Comparison of ENCODE assay signal across 35 cellular contexts in genomic region chr9:86449246-86449645, GRCh38.
"Had no signal": no experiment of that assay in that cellular context is flagged by ENCODE, and none has a peak within 500 bp of the region (broad histone marks: within the 10 kb centered on the region; RNA-seq: fewer than 3 reads in every experiment).

No MANE protein-coding gene starts in this region.

- H3K36me3 ChIP-seq: MG63 had no signal

- DNase-seq: Karpas-422, Kasumi-1, MG63, MM.1S, MV-4-11, NCI-H1048, NCI-H1092, NCI-H1092 treated with DMSO at 0.1 percent for 48 hours, NCI-H1105, NCI-H1105 treated with DMSO at 0.1 percent for 48 hours, NCI-H1417, NCI-H1417 treated with DMSO at 0.1 percent for 48 hours, NCI-H1436, NCI-H1436 treated with DMSO at 0.1 percent for 48 hours, NCI-H146, NCI-H1694, NCI-H1694 treated with DMSO at 0.1 percent for 48 hours, NCI-H187, NCI-H187 treated with DMSO at 0.1 percent for 48 hours, NCI-H1930, NCI-H2029, NCI-H2029 treated with DMSO at 0.1 percent for 48 hours, NCI-H2081, NCI-H2081 treated with DMSO at 0.1 percent for 48 hours, NCI-H2107, NCI-H2171, NCI-H2171 treated with DMSO at 0.1 percent for 48 hours, NCI-H2227 treated with DMSO at 0.1 percent for 48 hours, NCI-H226, NCI-H345, NCI-H446, NCI-H446 treated with DMSO at 0.1 percent for 48 hours, NCI-H510A, NCI-H510A treated with DMSO at 0.1 percent for 48 hours, NCI-H524 had no signal

- H3K4me3 ChIP-seq: MG63 had no signal
